In genomic region chr11:2428322-2428795, GRCh38 we compare ENCODE assay signal across 8 cellular contexts. TPM values are rescaled to one million over a fixed set of nuclear protein-coding genes. Genes with fewer than 3 reads are reported as not detected.
A peak's percentile ranks its signal among the peaks of the same experiment; 100 is the strongest.
DNase-seq lines count a peak whose midpoint lies in the region; ATAC-seq and TF ChIP-seq lines count a peak whose summit lies in the region.

No MANE protein-coding gene starts in this region.

- H3K36me3 ChIP-seq in GM23338 (ENCODE audit: insufficient read depth) (no peaks in the 10 kb centered on the region), NT2/D1 (ENCODE audit: insufficient read depth, insufficient read length, low read length) (no peaks in the 10 kb centered on the region), thyroid gland (no peaks in the 10 kb centered on the region)

- no peaks in the 10 kb centered on the region for H4K20me1 ChIP-seq in GM23338 (replicated peaks; ENCODE audit: insufficient read depth)

- peaks cover 3% of the 10 kb centered on the region; the same call in 1 of the 3 replicates for H3K9me3 Mint-ChIP-seq in GM23338

- TF ChIP-seq CTCF in AG04449 (IDR thresholded peaks at IDR 0.05; ENCODE audit: insufficient read depth, low read length, missing control alignments) = peak; percentile 77
- TF ChIP-seq CTCF in GM23338 (conservative IDR thresholded peaks at IDR 0.05; ENCODE audit: low read depth in 2 of 2) = peak; percentile 95 to 99
- peak; percentile 85 for TF ChIP-seq CTCF in fibroblast of the aortic adventitia (IDR thresholded peaks at IDR 0.05; ENCODE audit: insufficient read depth, low read length)
- TF ChIP-seq CTCF in omental fat pad (IDR thresholded peaks at IDR 0.05) = peak in 2 of 3 donors; percentile 37 to 65
- peak; percentile 80 to 99 (median 94) for TF ChIP-seq CTCF in thyroid gland (IDR thresholded peaks at IDR 0.05)

- H3F3A ChIP-seq in GM23338 (replicated peaks; ENCODE audit: low read depth) = no peaks in the 10 kb centered on the region

- TF ChIP-seq POLR2A in thyroid gland (IDR thresholded peaks at IDR 0.05) = no peak

- intact Hi-C loops in thyroid gland (cut with DNase I) = loop anchor here (2.0 to 5.0 kb wide), 2 partner anchors 102 to 464 kb away; no protein-coding TSS in a partner anchor

- no peak overlapping the region for H3K4me2 ChIP-seq in GM23338

- no peaks in the 10 kb centered on the region for H3K36me3 Mint-ChIP-seq in GM23338 (ENCODE audit: low read depth)

- DNase-seq in AG04449 (ENCODE audit: low read depth, low spot score) (no peak), GM23338 (ENCODE audit: low spot score) (peak; percentile 82), NT2/D1 (ENCODE audit: low read depth, low spot score) (peak; percentile 60), fibroblast of the aortic adventitia (ENCODE audit: low read depth) (peak; percentile 43), omental fat pad (ENCODE audit: low spot score) (peak; percentile 98), thyroid gland (peak; percentile 82 to 87)
- DNase-seq in activated T-cell treated with anti-CD3 and anti-CD28 coated beads, Interleukin-2, amount 50 U/mL, for 48 hours = peak; percentile 91 to 92

- ATAC-seq in GM23338 (peak; percentile 96), omental fat pad (ENCODE audit: low FRiP score) (peak; percentile 26), GM18868 (IDR thresholded peaks at IDR 0.05; ENCODE audit: unreplicated experiment) (no peak)

- no peak overlapping the region for H3K27ac ChIP-seq in GM23338 (ENCODE audit: low read depth)
- no peak overlapping the region for H3K27ac ChIP-seq in thyroid gland

- H3K4me3 Mint-ChIP-seq in GM23338 = no peak overlapping the region

- H3K27ac Mint-ChIP-seq in GM23338 = no peak overlapping the region

- H3K4me1 Mint-ChIP-seq in GM23338 = no peaks in the 10 kb centered on the region

- CTCF ChIA-PET in AG04449 (lab: Yijun Ruan, JAX) = interaction anchor here (1.2 to 9.7 kb wide), 4 partner anchors 9 to 464 kb away, joined by 4 to 226 read pairs (median 7); no protein-coding TSS in a partner anchor

- 0 out of 2 replicates have a peak, but pooled peaks cover 5% of the 10 kb centered on the region for H3K9me2 ChIP-seq in GM23338 (ENCODE audit: insufficient read depth)

- H3K9ac ChIP-seq in NT2/D1 (ENCODE audit: insufficient read length, low read depth) = no peak overlapping the region

- no peaks in the 10 kb centered on the region for H3K79me2 ChIP-seq in GM23338 (replicated peaks; ENCODE audit: insufficient read depth)

- 60 to 63% methylated on average over 8 of the region's 8 CpGs for WGBS in thyroid gland, 2 donors

- H3K27me3 Mint-ChIP-seq in GM23338 (ENCODE audit: insufficient read depth, low read depth, poor library complexity) = peaks cover 5% of the 10 kb centered on the region

- H3K27me3 ChIP-seq in GM23338 (ENCODE audit: insufficient read depth) (no peaks in the 10 kb centered on the region), NT2/D1 (ENCODE audit: insufficient read depth, insufficient read length) (peaks cover 4% of the 10 kb centered on the region), thyroid gland (no peaks in the 10 kb centered on the region)

- POLR2A ChIA-PET in AG04449 (lab: Yijun Ruan, JAX) = no interaction called here

- H3K9me3 ChIP-seq in NT2/D1 (ENCODE audit: insufficient read depth, low read length) (no peaks in the 10 kb centered on the region), thyroid gland (no peaks in the 10 kb centered on the region)

- H3K4me1 ChIP-seq in GM23338 (ENCODE audit: insufficient read depth) (no peaks in the 10 kb centered on the region), NT2/D1 (ENCODE audit: insufficient read depth, insufficient read length) (no peaks in the 10 kb centered on the region), thyroid gland (peaks cover 0 to 9% of the 10 kb centered on the region in 2 donors)

- H2AFZ ChIP-seq in GM23338 = no peak overlapping the region

- no peak overlapping the region for H3K4me3 ChIP-seq in AG04449 (ENCODE audit: low read depth, low read length)
- no peak overlapping the region for H3K4me3 ChIP-seq in GM23338
- no peak overlapping the region for H3K4me3 ChIP-seq in NT2/D1 (ENCODE audit: insufficient read length, low read depth)
- no peak overlapping the region for H3K4me3 ChIP-seq in fibroblast of the aortic adventitia (ENCODE audit: low read depth, low read length)
- no peak overlapping the region for H3K4me3 ChIP-seq in thyroid gland (replicated peaks in 1 of 3)

TF ChIP-seq in GM23338, 12 proteins besides CTCF, POLR2A, EP300 and RAD21 (continues in another document):
- no peak for TF ChIP-seq REST (IDR thresholded peaks at IDR 0.05; ENCODE audit: unreplicated experiment)

RNA-seq across cellular contexts. Expression of gene TRPM5, which starts 16.0 kb away (rescaled TPM):
- total RNA-seq in GM23338 (2014; rRNA removed; shearing (Covaris generic)) = not detected in 2 replicates
- polyA plus RNA-seq in GM23338 (2016; fragmentation: Nextera tagmentation; extraction: Ambion mirVana) = not detected in 2 replicates
- total RNA-seq in fibroblast of the aortic adventitia (ENCODE audit: low replicate concordance) (not detected in 2 replicates), omental fat pad (under 1 TPM in 1 of 4 donors, not detected in 3; 0.63 TPM), thyroid gland (1 to 10 TPM in 1 of 4 donors, under 1 TPM in 3; 0.54 to 2.4 (median 0.73) TPM)

RNA-seq across cellular contexts. Expression of gene KCNQ1, which starts 16.4 kb away (rescaled TPM):
- total RNA-seq in GM23338 (2014; rRNA removed; shearing (Covaris generic)) = 0.87 and 1.2 TPM in 2 replicates
- polyA plus RNA-seq in GM23338 (2016; fragmentation: Nextera tagmentation; extraction: Ambion mirVana) = 0.45 and 1.1 TPM in 2 replicates
- not detected in 2 replicates for total RNA-seq in fibroblast of the aortic adventitia (ENCODE audit: low replicate concordance)
- total RNA-seq in omental fat pad = 1 to 10 TPM; 4.5 to 5.9 (median 5.2) TPM
- total RNA-seq in thyroid gland = 100 to 1,000 TPM in 2 of 4 donors, 10 to 100 TPM in 2; 51.3 to 103 (median 97.8) TPM

RNA-seq across cellular contexts. Expression of gene TSSC4, which starts 27.8 kb away (rescaled TPM):
- total RNA-seq in GM23338 (2014; rRNA removed; shearing (Covaris generic)) = 27.7 and 44.3 TPM in 2 replicates
- polyA plus RNA-seq in GM23338 (2016; fragmentation: Nextera tagmentation; extraction: Ambion mirVana) = 27.5 and 31.3 TPM in 2 replicates
- total RNA-seq in fibroblast of the aortic adventitia (ENCODE audit: low replicate concordance) (19.6 and 31.5 TPM in 2 replicates), omental fat pad (10 to 100 TPM; 29.9 to 59.7 (median 33.5) TPM), thyroid gland (10 to 100 TPM; 37.5 to 62.3 (median 45.1) TPM)

RNA-seq across cellular contexts. Expression of gene CD81, which starts 51.2 kb away (rescaled TPM):
- total RNA-seq in GM23338 (2014; rRNA removed; shearing (Covaris generic)) = 290 and 346 TPM in 2 replicates
- polyA plus RNA-seq in GM23338 (2016; fragmentation: Nextera tagmentation; extraction: Ambion mirVana) = 88.6 and 95.5 TPM in 2 replicates
- total RNA-seq in fibroblast of the aortic adventitia (ENCODE audit: low replicate concordance) (282 and 327 TPM in 2 replicates), omental fat pad (100 to 1,000 TPM; 540 to 765 (median 577) TPM), thyroid gland (100 to 1,000 TPM; 264 to 370 (median 298) TPM)

Comparison
In these comparisons a context has a peak if more than half of its experiments do, and no peak if none do; other contexts are left out.
1. RNA of gene KCNQ1, which starts 16.4 kb away (total RNA-seq): 51.3 to 103 TPM in thyroid gland; 4.5 to 5.9 TPM in omental fat pad, 0.87 to 1.2 TPM in GM23338 and not detected in fibroblast of the aortic adventitia; every median in the first group is over 4 times any median in the second.
2. Peak in every context shown above with its lines, with median percentiles within 50 percentile points of each other: CTCF ChIP-seq.